In genomic region chr6:41426438-41426851, GRCh38 we compare ENCODE assay signal across 10 cellular contexts.
DNase-seq lines count a peak whose midpoint lies in the region; ATAC-seq and TF ChIP-seq lines count a peak whose summit lies in the region.
"Had no signal": no experiment of that assay in that cellular context is flagged by ENCODE, and none has a peak within 500 bp of the region (broad histone marks: within the 10 kb centered on the region; RNA-seq: fewer than 3 reads in every experiment).

No MANE protein-coding gene starts in this region.

- TF ChIP-seq CTCF in neural progenitor cell (IDR thresholded peaks at IDR 0.05): no peak

- H3F3A ChIP-seq in neural progenitor cell (ENCODE audit: low read depth): peaks cover 44% of the 10 kb centered on the region

- H3K27me3 Mint-ChIP-seq in neural progenitor cell (ENCODE audit: insufficient read depth, low read depth): peaks cover 24% of the 10 kb centered on the region
- peaks cover 23 to 35% of the 10 kb centered on the region in 2 donors for H3K27me3 Mint-ChIP-seq in CD8-positive, alpha-beta memory T cell

- H3K4me3 Mint-ChIP-seq in neural progenitor cell: no peak overlapping the region
- H3K4me3 Mint-ChIP-seq in CD8-positive, alpha-beta memory T cell: no peak overlapping the region
- H3K4me3 Mint-ChIP-seq: activated naive CD4-positive, alpha-beta T cell treated with anti-CD3 and anti-CD28 coated beads, Interleukin-2, amount 50 U/mL, for 24 hours had no signal

- H3K79me2 ChIP-seq in neural progenitor cell (ENCODE audit: low read depth): no peaks in the 10 kb centered on the region

- H2AFZ ChIP-seq in neural progenitor cell (replicated peaks): no peak overlapping the region

- H3K9ac ChIP-seq in adipocyte (ENCODE audit: low read length) (no peak overlapping the region), neural progenitor cell (no peak overlapping the region)

- ATAC-seq in GM18868 (IDR thresholded peaks at IDR 0.05; ENCODE audit: unreplicated experiment) (peak; percentile 21), GM21786 (IDR thresholded peaks at IDR 0.05; ENCODE audit: unreplicated experiment) (no peak)

- H3K4me1 ChIP-seq in adipocyte (ENCODE audit: control insufficient read depth, insufficient read depth, low read length) (peaks cover 27% of the 10 kb centered on the region), neural progenitor cell (peaks cover 44% of the 10 kb centered on the region)
- H3K4me1 ChIP-seq in CD8-positive, alpha-beta memory T cell (ENCODE audit: insufficient read depth, low read length): peaks cover 21% of the 10 kb centered on the region

- no peak overlapping the region for H3K4me3 ChIP-seq in adipocyte (ENCODE audit: low read length)
- peak overlapping the region; percentile 59 for H3K4me3 ChIP-seq in neural progenitor cell
- no peak overlapping the region for H3K4me3 ChIP-seq in CD8-positive, alpha-beta memory T cell (ENCODE audit: low read length)

- no peaks in the 10 kb centered on the region for H3K36me3 Mint-ChIP-seq in neural progenitor cell
- no peaks in the 10 kb centered on the region for H3K36me3 Mint-ChIP-seq in CD8-positive, alpha-beta memory T cell
- H3K36me3 Mint-ChIP-seq: activated naive CD4-positive, alpha-beta T cell treated with anti-CD3 and anti-CD28 coated beads, Interleukin-2, amount 50 U/mL, for 24 hours had no signal

- H3K27me3 ChIP-seq in adipocyte (replicated peaks; ENCODE audit: control insufficient read depth, insufficient read depth, low read length) (peaks cover 35% of the 10 kb centered on the region), neural progenitor cell (peaks cover 98% of the 10 kb centered on the region)
- H3K27me3 ChIP-seq in CD8-positive, alpha-beta memory T cell (ENCODE audit: insufficient read depth, low read length, poor library complexity, severe bottlenecking): peaks cover 27% of the 10 kb centered on the region

- H3K36me3 ChIP-seq in adipocyte (ENCODE audit: control insufficient read depth, insufficient read depth, low read length, severe bottlenecking) (no peaks in the 10 kb centered on the region), neural progenitor cell (no peaks in the 10 kb centered on the region)
- H3K36me3 ChIP-seq in CD8-positive, alpha-beta memory T cell (ENCODE audit: insufficient read depth, low read length): no peaks in the 10 kb centered on the region

- no peaks in the 10 kb centered on the region for H3K9me3 Mint-ChIP-seq in neural progenitor cell
- no peaks in the 10 kb centered on the region for H3K9me3 Mint-ChIP-seq in CD8-positive, alpha-beta memory T cell
- H3K9me3 Mint-ChIP-seq: activated naive CD4-positive, alpha-beta T cell treated with anti-CD3 and anti-CD28 coated beads, Interleukin-2, amount 50 U/mL, for 24 hours had no signal

- peaks cover 24% of the 10 kb centered on the region for H3K4me1 Mint-ChIP-seq in neural progenitor cell
- peaks cover 9 to 13% (median 10%) of the 10 kb centered on the region in 3 donors for H3K4me1 Mint-ChIP-seq in CD8-positive, alpha-beta memory T cell

- CTCF ChIA-PET in CD8-positive, alpha-beta memory T cell (lab: Charles Lee): interaction anchor here (1.0 to 5.9 kb wide), 5 partner anchors 18 to 258 kb away, joined by 3 to 73 read pairs (median 4); no protein-coding TSS in a partner anchor

- DNase-seq in DMS153 (lab: John Stamatoyannopoulos, UW) (peak; percentile 4), DMS153 treated with DMSO at 0.1 percent for 48 hours (lab: John Stamatoyannopoulos, UW; ENCODE audit: unreplicated experiment) (no peak), adipocyte (ENCODE audit: low read depth) (peak; percentile 36), neural progenitor cell (ENCODE audit: low spot score) (peak; percentile 61), NCI-H524 (lab: John Stamatoyannopoulos, UW) (no peak)
- no peak for DNase-seq in CD8-positive, alpha-beta memory T cell

- H4K20me1 ChIP-seq in neural progenitor cell (ENCODE audit: low read depth): peaks cover 38% of the 10 kb centered on the region

- peak overlapping the region; percentile 99 for H3K4me2 ChIP-seq in neural progenitor cell

- H3K27ac ChIP-seq in neural progenitor cell: no peak overlapping the region
- H3K27ac ChIP-seq in CD8-positive, alpha-beta memory T cell (ENCODE audit: low read depth, low read length): no peak overlapping the region
- H3K27ac ChIP-seq: 22Rv1 had no signal

- H3K27ac Mint-ChIP-seq in neural progenitor cell: no peak overlapping the region
- no peak overlapping the region for H3K27ac Mint-ChIP-seq in CD8-positive, alpha-beta memory T cell
- H3K27ac Mint-ChIP-seq: activated naive CD4-positive, alpha-beta T cell treated with anti-CD3 and anti-CD28 coated beads, Interleukin-2, amount 50 U/mL, for 24 hours had no signal

- POLR2A ChIA-PET in CD8-positive, alpha-beta memory T cell (lab: Charles Lee): no interaction called here

- H3K9me3 ChIP-seq in adipocyte (ENCODE audit: control insufficient read depth, low read length) (no peaks in the 10 kb centered on the region), neural progenitor cell (ENCODE audit: low read depth) (no peaks in the 10 kb centered on the region)
- H3K9me3 ChIP-seq in CD8-positive, alpha-beta memory T cell (ENCODE audit: low read length): no peaks in the 10 kb centered on the region

Comparison
In these comparisons a context has a peak if more than half of its experiments do, and no peak if none do; other contexts are left out.
1. DNase-seq: peak in DMS153 (single experiment), adipocyte (single experiment) and neural progenitor cell (single experiment); none in DMS153 treated with DMSO at 0.1 percent for 48 hours (single experiment), NCI-H524 (0 of 2) and CD8-positive, alpha-beta memory T cell (0 of 5).